ENCODE assay signal across 27 cellular contexts in genomic region chr2:232613538-232614134, GRCh38. TPM values are rescaled to one million over a fixed set of nuclear protein-coding genes. Genes with fewer than 3 reads are reported as not detected.
"Had no signal": no experiment of that assay in that cellular context is flagged by ENCODE, and none has a peak within 500 bp of the region (broad histone marks: within the 10 kb centered on the region; RNA-seq: fewer than 3 reads in every experiment).

No MANE protein-coding gene starts in this region.

- DNase-seq: activated CD4-positive, alpha-beta T cell treated with anti-CD3 and anti-CD28 coated beads for 48 hours; activated CD4-positive, alpha-beta T cell treated with anti-CD3 and anti-CD28 coated beads, Interleukin-2, amount 50 U/mL, for 48 hours; activated CD4-positive, CD25-positive, alpha-beta regulatory T cell treated with anti-CD3 and anti-CD28 coated beads, Interleukin-2, amount 50 U/mL, for 72 hours; activated CD8-positive, alpha-beta memory T cell treated with anti-CD3 and anti-CD28 coated beads, Interleukin-2, amount 10 ng/mL, durations not matched to agents 7 days and 5 days; activated effector memory CD4-positive, alpha-beta T cell treated with Interleukin-2 at 50 U/mL for 16 hours; activated naive CD4-positive, alpha-beta T cell; activated T-cell treated with anti-CD3 and anti-CD28 coated beads, Interleukin-2, amount 50 U/mL, for 24 hours; caudate nucleus; MG63; MV-4-11; NCI-H1092 treated with DMSO at 0.1 percent for 48 hours; NCI-H1417 treated with DMSO at 0.1 percent for 48 hours; NCI-H1694; NCI-H2029; NCI-H2107; NCI-H345; NCI-H510A treated with DMSO at 0.1 percent for 48 hours; NCI-H69; Peyer's patch; Right ventricle myocardium superior; SJCRH30; SK-N-SH; SW 1271; T-helper 17 cell; T-helper 9 cell had no signal

- H3K4me2 ChIP-seq: SK-N-SH had no signal

- H3K27ac ChIP-seq: breast epithelium, Peyer's patch, RWPE1, SJCRH30 had no signal

- H3K27me3 ChIP-seq: breast epithelium, MG63, Peyer's patch, SJCRH30 had no signal

- H3K36me3 ChIP-seq: breast epithelium, MG63, Peyer's patch, SJCRH30 had no signal

- H3K4me3 ChIP-seq: breast epithelium, MG63, Peyer's patch, SJCRH30 had no signal

- H3K4me1 ChIP-seq: Peyer's patch had no signal

- H3K9me3 ChIP-seq: breast epithelium, MG63, Peyer's patch, SJCRH30, SK-N-SH had no signal

- H3K9ac ChIP-seq: SK-N-SH had no signal

- ATAC-seq: activated CD8-positive, alpha-beta memory T cell treated with anti-CD3 and anti-CD28 coated beads, Interleukin-2, amount 10 ng/mL, durations not matched to agents 7 days and 5 days; T-helper 17 cell had no signal

RNA-seq across cellular contexts. Expression of gene EFHD1, which starts 19.8 kb away (rescaled TPM):
- polyA plus RNA-seq: SK-N-SH had no signal
